In the genomic region with DNA sequence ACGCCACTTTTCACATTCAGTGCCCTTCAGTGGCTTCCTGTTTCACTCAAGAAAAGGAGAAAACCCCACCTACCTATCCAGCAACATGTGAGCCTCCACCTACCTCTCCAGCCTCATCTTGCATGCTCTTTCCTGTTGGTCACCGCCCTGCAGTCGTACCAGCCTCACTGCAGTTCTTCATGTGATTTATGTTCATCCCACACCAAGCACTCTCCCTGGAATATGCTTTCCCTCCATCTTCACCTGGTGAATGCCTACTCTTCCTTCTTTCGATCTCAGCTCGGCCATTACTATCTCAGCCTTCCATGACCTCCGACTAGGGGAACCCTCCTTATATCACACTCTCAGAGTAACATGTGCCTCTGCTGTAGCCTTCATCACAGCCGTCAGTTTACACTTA, we compare ENCODE assay signal across 1 cellular context.
TF ChIP-seq lines count a peak whose summit lies in the region.

No MANE protein-coding gene starts in this region.

TF ChIP-seq in K562, 482 proteins besides CTCF, POLR2A, EP300 and RAD21:
- TF ChIP-seq ZBTB33 (CRISPR knock-in tag; IDR thresholded peaks at IDR 0.05) (no peak), PHTF2 (CRISPR knock-in tag; IDR thresholded peaks at IDR 0.05) (no peak), ZEB2 (IDR thresholded peaks at IDR 0.05) (no peak), E4F1 (CRISPR knock-in tag; IDR thresholded peaks at IDR 0.05; ENCODE audit: borderline replicate concordance) (no peak)
- TF ChIP-seq, protein P1, sequence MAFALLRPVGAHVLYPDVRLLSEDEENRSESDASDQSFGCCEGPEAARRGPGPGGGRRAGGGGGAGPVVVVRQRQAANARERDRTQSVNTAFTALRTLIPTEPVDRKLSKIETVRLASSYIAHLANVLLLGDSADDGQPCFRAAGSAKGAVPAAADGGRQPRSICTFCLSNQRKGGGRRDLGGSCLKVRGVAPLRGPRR (CRISPR knock-in tag; IDR thresholded peaks at IDR 0.05), result no peak
- TF ChIP-seq, protein P2, sequence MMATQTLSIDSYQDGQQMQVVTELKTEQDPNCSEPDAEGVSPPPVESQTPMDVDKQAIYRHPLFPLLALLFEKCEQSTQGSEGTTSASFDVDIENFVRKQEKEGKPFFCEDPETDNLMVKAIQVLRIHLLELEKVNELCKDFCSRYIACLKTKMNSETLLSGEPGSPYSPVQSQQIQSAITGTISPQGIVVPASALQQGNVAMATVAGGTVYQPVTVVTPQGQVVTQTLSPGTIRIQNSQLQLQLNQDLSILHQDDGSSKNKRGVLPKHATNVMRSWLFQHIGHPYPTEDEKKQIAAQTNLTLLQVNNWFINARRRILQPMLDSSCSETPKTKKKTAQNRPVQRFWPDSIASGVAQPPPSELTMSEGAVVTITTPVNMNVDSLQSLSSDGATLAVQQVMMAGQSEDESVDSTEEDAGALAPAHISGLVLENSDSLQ (IDR thresholded peaks at IDR 0.05), result peak; percentile 9; the same call in 1 of the 2 replicates
- TF ChIP-seq, protein P3, sequence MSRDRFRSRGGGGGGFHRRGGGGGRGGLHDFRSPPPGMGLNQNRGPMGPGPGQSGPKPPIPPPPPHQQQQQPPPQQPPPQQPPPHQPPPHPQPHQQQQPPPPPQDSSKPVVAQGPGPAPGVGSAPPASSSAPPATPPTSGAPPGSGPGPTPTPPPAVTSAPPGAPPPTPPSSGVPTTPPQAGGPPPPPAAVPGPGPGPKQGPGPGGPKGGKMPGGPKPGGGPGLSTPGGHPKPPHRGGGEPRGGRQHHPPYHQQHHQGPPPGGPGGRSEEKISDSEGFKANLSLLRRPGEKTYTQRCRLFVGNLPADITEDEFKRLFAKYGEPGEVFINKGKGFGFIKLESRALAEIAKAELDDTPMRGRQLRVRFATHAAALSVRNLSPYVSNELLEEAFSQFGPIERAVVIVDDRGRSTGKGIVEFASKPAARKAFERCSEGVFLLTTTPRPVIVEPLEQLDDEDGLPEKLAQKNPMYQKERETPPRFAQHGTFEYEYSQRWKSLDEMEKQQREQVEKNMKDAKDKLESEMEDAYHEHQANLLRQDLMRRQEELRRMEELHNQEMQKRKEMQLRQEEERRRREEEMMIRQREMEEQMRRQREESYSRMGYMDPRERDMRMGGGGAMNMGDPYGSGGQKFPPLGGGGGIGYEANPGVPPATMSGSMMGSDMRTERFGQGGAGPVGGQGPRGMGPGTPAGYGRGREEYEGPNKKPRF (IDR thresholded peaks at IDR 0.05; ENCODE audit: low read depth, low read length), result no peak
